ENCODE assay signal across 8 cellular contexts in the genomic region with DNA sequence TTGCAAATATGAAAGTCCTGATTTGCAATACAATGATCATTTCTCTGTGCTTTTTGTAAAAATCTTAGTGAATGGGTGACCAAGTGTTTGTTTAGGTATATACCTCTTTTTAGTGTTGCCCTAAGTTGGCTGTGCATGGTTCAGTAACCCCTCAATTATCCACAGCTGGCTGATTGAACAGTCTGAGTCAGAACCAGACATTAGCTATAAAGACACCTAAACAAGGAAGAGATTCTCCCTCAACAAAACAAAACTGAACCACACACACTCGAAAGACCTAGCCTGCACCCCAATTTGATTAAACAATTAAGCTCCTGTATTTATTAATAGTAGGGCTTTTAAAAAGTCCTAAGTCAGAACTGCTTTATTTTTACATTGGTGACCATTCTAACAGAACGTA.
A peak's percentile ranks its signal among the peaks of the same experiment; 100 is the strongest.
DNase-seq lines count a peak whose midpoint lies in the region; ATAC-seq lines count a peak whose summit lies in the region.

No MANE protein-coding gene starts in this region.

- H3K9me3 ChIP-seq in SK-N-MC (ENCODE audit: low read depth, low read length): no peaks in the 10 kb centered on the region

- no peak overlapping the region for H3K27ac ChIP-seq in SK-N-MC

- peaks cover 10% of the 10 kb centered on the region; the same call in 1 of the 2 replicates for H3K36me3 ChIP-seq in SK-N-MC (ENCODE audit: insufficient read depth, low read length)

- H3K9ac ChIP-seq in SK-N-MC (ENCODE audit: insufficient read length): peak overlapping the region; percentile 90

- H3K4me3 ChIP-seq in SK-N-MC: peak overlapping the region; percentile 94

- peak; percentile 11 for DNase-seq in NCI-H2227 (lab: John Stamatoyannopoulos, UW; ENCODE audit: unreplicated experiment)
- no peak for DNase-seq in NCI-H2227 treated with DMSO at 0.1 percent for 48 hours (lab: John Stamatoyannopoulos, UW)
- no peak for DNase-seq in SK-N-MC (ENCODE audit: low read depth, low spot score)
- peak; percentile 68 for DNase-seq in kidney tubule cell (ENCODE audit: low spot score)
- DNase-seq in NCI-H187 treated with DMSO at 0.1 percent for 48 hours (lab: John Stamatoyannopoulos, UW): no peak
- no peak for DNase-seq in stimulated activated CD4-positive, alpha-beta T cell treated with anti-CD3 and anti-CD28 coated beads, Interleukin-4, amount 100 ng/mL, for 4 hours

- peak; percentile 21 for ATAC-seq in HG02798 (IDR thresholded peaks at IDR 0.05; ENCODE audit: poor library complexity, unreplicated experiment)
- ATAC-seq in HG03025 (IDR thresholded peaks at IDR 0.05; ENCODE audit: low FRiP score, unreplicated experiment): no peak

Comparison
In these comparisons a context has a peak if more than half of its experiments do, and no peak if none do; other contexts are left out.
1. DNase-seq: peak in NCI-H2227 (single experiment) and kidney tubule cell (single experiment); none in NCI-H2227 treated with DMSO at 0.1 percent for 48 hours (single experiment), SK-N-MC (single experiment), NCI-H187 treated with DMSO at 0.1 percent for 48 hours (single experiment) and stimulated activated CD4-positive, alpha-beta T cell treated with anti-CD3 and anti-CD28 coated beads, Interleukin-4, amount 100 ng/mL, for 4 hours (0 of 2).